In genomic region chr5:53545744-53546143, GRCh38 we compare ENCODE assay signal across 18 cellular contexts. TPM values are rescaled to one million over a fixed set of nuclear protein-coding genes. Genes with fewer than 3 reads are reported as not detected.
DNase-seq lines count a peak whose midpoint lies in the region; ATAC-seq and TF ChIP-seq lines count a peak whose summit lies in the region.
"Had no signal": no experiment of that assay in that cellular context is flagged by ENCODE, and none has a peak within 500 bp of the region (broad histone marks: within the 10 kb centered on the region; RNA-seq: fewer than 3 reads in every experiment).

No MANE protein-coding gene starts in this region.

- TF ChIP-seq EP300 in gastroesophageal sphincter (IDR thresholded peaks at IDR 0.05) = no peak

- H3K4me3 ChIP-seq in gastroesophageal sphincter = no peak overlapping the region

- no peaks in the 10 kb centered on the region for H3K9me3 ChIP-seq in gastroesophageal sphincter

- no peaks in the 10 kb centered on the region for H3K4me1 ChIP-seq in gastroesophageal sphincter

- 28 to 53% methylated on average over 2 of the region's 2 CpGs for WGBS in gastroesophageal sphincter (ENCODE audit: low coverage in 1 of 2), 2 donors

- no peak overlapping the region for H3K27ac ChIP-seq in gastroesophageal sphincter
- H3K27ac ChIP-seq: 22Rv1 had no signal

- no peak for TF ChIP-seq POLR2A in gastroesophageal sphincter (IDR thresholded peaks at IDR 0.05)

- no peak for ATAC-seq in gastroesophageal sphincter
- ATAC-seq: Panc1 had no signal

- DNase-seq in NCI-H82 (lab: John Stamatoyannopoulos, UW) = peak; percentile 60
- no peak for DNase-seq in NCI-H82 treated with DMSO at 0.1 percent for 48 hours (lab: John Stamatoyannopoulos, UW; ENCODE audit: unreplicated experiment)
- peak; percentile 53 for DNase-seq in ecto neural progenitor cell (ENCODE audit: low spot score)
- DNase-seq in iPS-NIHi7 (ENCODE audit: extremely low spot score) = peak; percentile 46
- no peak for DNase-seq in AG08396 (ENCODE audit: low spot score)
- DNase-seq in cortex of kidney (lab: John Stamatoyannopoulos, UW) = no peak
- DNase-seq in SIG-M5 treated with dmso at 0.1 percent for 504 hours (lab: John Stamatoyannopoulos, UW; ENCODE audit: unreplicated experiment) = no peak
- DNase-seq: C1 segment of cervical spinal cord, DMS53, Kasumi-1, NCI-H1105 treated with DMSO at 0.1 percent for 48 hours, NCI-H187 treated with DMSO at 0.1 percent for 48 hours, NCI-H446 treated with DMSO at 0.1 percent for 48 hours, NCI-H748 treated with DMSO at 0.1 percent for 48 hours, Right ventricle myocardium superior had no signal

- TF ChIP-seq CTCF in gastroesophageal sphincter (IDR thresholded peaks at IDR 0.05) = no peak

- no peaks in the 10 kb centered on the region for H3K36me3 ChIP-seq in gastroesophageal sphincter

- no peaks in the 10 kb centered on the region for H3K27me3 ChIP-seq in gastroesophageal sphincter

RNA-seq across cellular contexts. Expression of gene NDUFS4, which starts 14.7 kb away (rescaled TPM):
- total RNA-seq in gastroesophageal sphincter = 100 to 1,000 TPM in 3 of 4 donors, 10 to 100 TPM in 1; 72.7 to 150 (median 123) TPM

Comparison
In these comparisons a context has a peak if more than half of its experiments do, and no peak if none do; other contexts are left out.
1. DNase-seq: peak in NCI-H82 (single experiment), ecto neural progenitor cell (single experiment) and iPS-NIHi7 (single experiment); none in NCI-H82 treated with DMSO at 0.1 percent for 48 hours (single experiment), AG08396 (single experiment), cortex of kidney (single experiment) and SIG-M5 treated with dmso at 0.1 percent for 504 hours (single experiment).